Comparison of ENCODE assay signal across 8 cellular contexts in the genomic region with DNA sequence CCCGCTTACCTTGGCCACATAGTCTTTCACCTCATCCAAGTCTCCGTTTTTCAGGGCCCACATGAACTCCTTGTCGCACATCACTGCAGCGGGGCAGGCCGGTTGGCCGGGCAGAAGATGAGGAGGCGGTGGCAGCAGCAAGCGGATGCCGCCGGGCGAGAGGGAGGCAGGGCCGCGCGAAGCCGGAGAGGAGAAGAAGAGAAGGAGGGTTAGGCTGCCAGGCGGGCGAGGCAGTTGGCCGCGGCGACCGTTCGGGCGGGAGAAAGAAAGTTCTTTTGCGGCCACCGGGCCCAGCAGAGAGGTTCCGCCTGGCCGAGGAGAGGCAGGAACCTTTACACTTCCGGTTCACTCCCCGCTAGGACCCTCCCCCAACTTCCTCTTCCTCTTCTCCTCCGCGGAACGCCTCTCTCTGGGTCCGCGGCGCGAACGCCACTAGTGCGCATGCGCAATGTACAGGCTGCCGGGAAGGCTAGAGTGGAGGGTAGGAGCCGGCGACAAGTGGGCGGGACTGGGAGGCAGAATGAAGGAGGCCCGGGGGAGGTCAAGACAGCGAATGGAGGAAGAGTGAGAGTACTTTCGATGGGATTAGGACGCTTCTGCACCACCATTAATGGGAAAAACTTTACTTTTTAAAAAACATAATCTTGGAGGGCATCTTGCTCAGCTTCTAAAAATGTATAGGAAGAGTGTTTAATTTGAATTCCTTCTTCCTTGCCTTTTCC. TPM values are rescaled to one million over a fixed set of nuclear protein-coding genes. Genes with fewer than 3 reads are reported as not detected.
DNase-seq lines count a peak whose midpoint lies in the region; ATAC-seq and TF ChIP-seq lines count a peak whose summit lies in the region.

A gene with protein sequence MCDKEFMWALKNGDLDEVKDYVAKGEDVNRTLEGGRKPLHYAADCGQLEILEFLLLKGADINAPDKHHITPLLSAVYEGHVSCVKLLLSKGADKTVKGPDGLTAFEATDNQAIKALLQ (minus strand): TSS at position 340 of the 722 bp plus-strand sequence. CDS start 259 bp downstream, at position 81.

- ATAC-seq in GM21723 (IDR thresholded peaks at IDR 0.05; ENCODE audit: unreplicated experiment), result peak; percentile 53
- ATAC-seq in Panc1, result peak; percentile 100
- ATAC-seq in activated T-cell treated with anti-CD3 and anti-CD28 coated beads, Interleukin-2, amount 50 U/mL, for 4 hours, result peak; percentile 83 to 84

- POLR2A ChIA-PET in Panc1 (lab: Charles Lee), result no interaction called here

- H3K27me3 Mint-ChIP-seq in activated T-cell treated with anti-CD3 and anti-CD28 coated beads, Interleukin-2, amount 50 U/mL, for 4 hours (ENCODE audit: low read depth), result no peaks in the 10 kb centered on the region

- in situ Hi-C loops in Panc1 (cut with HindIII; ENCODE audit: low pct_unique_long_range_greater_than_20kb, low sequenced_read_pairs), result no loop called here

- intact Hi-C loops in Panc1 (cut with micrococcal nuclease; ENCODE audit: unreplicated experiment), result no loop called here

- H3K4me3 ChIP-seq in Panc1 (ENCODE audit: low read depth in 2 of 2, low read length in 2 of 2) (peak within 1 kb of the TSS; percentile 92 to 100), esophagus (ENCODE audit: low read depth in 1 of 2, low read length in 2 of 2) (peak within 1 kb of the TSS; percentile 82 to 98), mucosa of stomach (ENCODE audit: low read length) (peak within 1 kb of the TSS; percentile 93)

- H3K36me3 ChIP-seq in Panc1 (ENCODE audit: control insufficient read depth, insufficient read depth, low read length), result peaks cover 19% of the 10 kb centered on the region
- no peaks in the 10 kb centered on the region for H3K36me3 ChIP-seq in esophagus (ENCODE audit: control insufficient read depth in 2 of 2, insufficient read depth in 2 of 2, low read length in 1 of 2)
- no peaks in the 10 kb centered on the region for H3K36me3 ChIP-seq in mucosa of stomach (ENCODE audit: control insufficient read depth, insufficient read depth, low read length)

- H3K9me3 ChIP-seq in Panc1 (ENCODE audit: control insufficient read depth, insufficient read depth, low read depth, low read length) (no peaks in the 10 kb centered on the region), esophagus (ENCODE audit: control insufficient read depth in 2 of 2, insufficient read depth in 1 of 2, low read depth in 1 of 2, low read length in 1 of 2) (no peaks in the 10 kb centered on the region), mucosa of stomach (ENCODE audit: control insufficient read depth, low read length) (no peaks in the 10 kb centered on the region)

- H3K4me3 Mint-ChIP-seq in activated T-cell treated with anti-CD3 and anti-CD28 coated beads, Interleukin-2, amount 50 U/mL, for 4 hours, result peak within 1 kb of the TSS; percentile 94

- H3K9ac ChIP-seq in mucosa of stomach (ENCODE audit: low read length), result peak within 1 kb of the TSS; percentile 84

- peak; percentile 99 for DNase-seq in DMS53 (lab: John Stamatoyannopoulos, UW)
- peak; percentile 55 for DNase-seq in KG1 (lab: John Stamatoyannopoulos, UW)
- DNase-seq in Panc1 (ENCODE audit: low read depth, low spot score), result peak; percentile 97
- DNase-seq in activated T-cell treated with anti-CD3 and anti-CD28 coated beads, Interleukin-2, amount 50 U/mL, for 4 hours, result peak; percentile 97
- peak; percentile 95 to 96 for DNase-seq in stimulated activated CD8-positive, alpha-beta memory T cell treated with anti-CD3 and anti-CD28 coated beads, Interleukin-7, amount 100 ng/mL, for 1 hour (ENCODE audit: low read depth in 2 of 2)

- H3K27me3 ChIP-seq in Panc1 (ENCODE audit: control insufficient read depth, insufficient read depth, low read length), result no peaks in the 10 kb centered on the region
- H3K27me3 ChIP-seq in esophagus (ENCODE audit: control insufficient read depth in 1 of 2, insufficient read depth in 2 of 2, low read length in 2 of 2), result no peaks in the 10 kb centered on the region
- H3K27me3 ChIP-seq in mucosa of stomach (ENCODE audit: control insufficient read depth, insufficient read depth, low read length), result no peaks in the 10 kb centered on the region

- peaks cover 12% of the 10 kb centered on the region for H3K36me3 Mint-ChIP-seq in activated T-cell treated with anti-CD3 and anti-CD28 coated beads, Interleukin-2, amount 50 U/mL, for 4 hours (ENCODE audit: insufficient read depth)

- TF ChIP-seq CTCF in Panc1 (IDR thresholded peaks at IDR 0.05), result no peak

- CTCF ChIA-PET in Panc1 (lab: Charles Lee), result interaction anchor here (0.6 kb wide), 1 partner anchor 85 kb away, joined by 7 read pairs; no protein-coding TSS in a partner anchor

- H3K27ac ChIP-seq in Panc1 (ENCODE audit: low read length) (peak within 1 kb of the TSS; percentile 96), esophagus (ENCODE audit: low read depth in 2 of 2, low read length in 1 of 2) (peak within 1 kb of the TSS; percentile 74 to 94)

- H3K9me3 Mint-ChIP-seq in activated T-cell treated with anti-CD3 and anti-CD28 coated beads, Interleukin-2, amount 50 U/mL, for 4 hours, result no peaks in the 10 kb centered on the region

- H3K4me1 Mint-ChIP-seq in activated T-cell treated with anti-CD3 and anti-CD28 coated beads, Interleukin-2, amount 50 U/mL, for 4 hours (ENCODE audit: low read depth), result peaks cover 74% of the 10 kb centered on the region

- no TSS peak for BruUV-seq in Panc1 (replicated peaks; lab: Mats Ljungman, UMichigan)

- 1% methylated on average over 43 to 47 of the region's 47 CpGs for WGBS in esophagus, 2 donors

- H3K4me1 ChIP-seq in Panc1 (ENCODE audit: control insufficient read depth, insufficient read depth, low read length) (peaks cover 13% of the 10 kb centered on the region), esophagus (ENCODE audit: control insufficient read depth in 2 of 2, insufficient read depth in 2 of 2, low read length in 1 of 2) (no peaks in the 10 kb centered on the region), mucosa of stomach (ENCODE audit: control insufficient read depth, insufficient read depth, low read length) (peaks cover 12% of the 10 kb centered on the region)

RNA-seq across cellular contexts. Expression of the gene that starts here (rescaled TPM):
- 177 TPM for total RNA-seq in Panc1 (2021; ENCODE audit: unreplicated experiment)
- polyA plus RNA-seq in Panc1 (2012; ENCODE audit: insufficient read length), result 103 TPM
- 100 to 1,000 TPM; 139 to 152 (median 143) TPM for total RNA-seq in activated T-cell treated with anti-CD3 and anti-CD28 coated beads, Interleukin-2, amount 50 U/mL, for 4 hours
- 100 to 1,000 TPM in 1 of 2 donors, 10 to 100 TPM in 1; 54.8 to 100 TPM for polyA plus RNA-seq in esophagus

Comparison
In these comparisons a context has a peak if more than half of its experiments do, and no peak if none do; other contexts are left out.
1. Peak in every context shown above with its lines: DNase-seq, ATAC-seq, H3K4me3 ChIP-seq and H3K27ac ChIP-seq.